8 cellular contexts compared by ENCODE assay signal in genomic region chr17:73998246-73999220, GRCh38.
DNase-seq lines count a peak whose midpoint lies in the region; ATAC-seq, FAIRE-seq and TF ChIP-seq lines count a peak whose summit lies in the region.

No MANE protein-coding gene starts in this region.

- no peaks in the 10 kb centered on the region for H3K27me3 ChIP-seq in ascending aorta
- H3K27me3 ChIP-seq in keratinocyte (ENCODE audit: control insufficient read depth, extremely low read depth, insufficient read depth, low read length): no peaks in the 10 kb centered on the region

- H3K4me2 ChIP-seq in keratinocyte (ENCODE audit: control insufficient read depth, extremely low read depth, insufficient read depth, low read depth, low read length): no peak overlapping the region

- H3K4me3 ChIP-seq in ascending aorta (peak overlapping the region in 1 of 2 donors; percentile 5), keratinocyte (ENCODE audit: control insufficient read depth in 2 of 3, extremely low read depth in 1 of 3, insufficient read depth in 2 of 3, low read depth in 1 of 3, low read length in 3 of 3) (no peak overlapping the region)

- DNase-seq in NCI-H524 (lab: John Stamatoyannopoulos, UW) (peak; percentile 43 to 73), NCI-H524 treated with DMSO at 0.1 percent for 48 hours (lab: John Stamatoyannopoulos, UW) (no peak), HuH-7.5 (ENCODE audit: low spot score) (peak; percentile 73), T-cell (peak in 33 of 34 experiments; percentile 11 to 77 (median 55)), ascending aorta (ENCODE audit: low spot score in 2 of 2) (no peak), keratinocyte (ENCODE audit: low read depth, low spot score) (no peak), NCI-H446 treated with DMSO at 0.1 percent for 48 hours (lab: John Stamatoyannopoulos, UW) (no peak)
- DNase-seq in stimulated activated CD4-positive, alpha-beta T cell treated with anti-CD3 and anti-CD28 coated beads, TNF-alpha, amount 100 ng/mL, for 24 hours (ENCODE audit: low read depth in 3 of 3): peak; percentile 13 to 61 (median 28)

- intact Hi-C loops in ascending aorta (cut with DNase I): no loop called here

- dilution Hi-C loops in keratinocyte (cut with MboI; ENCODE audit: extremely low pct_ligation_motif_present, low sequenced_read_pairs): no loop called here

- H3K9me3 ChIP-seq in ascending aorta (no peaks in the 10 kb centered on the region), keratinocyte (ENCODE audit: control insufficient read depth, low read depth, low read length) (no peaks in the 10 kb centered on the region)

- no peaks in the 10 kb centered on the region for H3K36me3 ChIP-seq in ascending aorta
- no peaks in the 10 kb centered on the region for H3K36me3 ChIP-seq in keratinocyte (ENCODE audit: control insufficient read depth in 2 of 2, extremely low read depth in 1 of 2, insufficient read depth in 2 of 2, low read length in 2 of 2)

- no peaks in the 10 kb centered on the region for H3K79me2 ChIP-seq in keratinocyte (ENCODE audit: control insufficient read depth, insufficient read depth, low read length)

- CTCF ChIA-PET in T-cell (lab: Charles Lee): interaction anchor here (0.6 to 1.4 kb wide), 2 partner anchors 13 to 567 kb away, joined by 3 to 6 read pairs; no protein-coding TSS in a partner anchor

- no peaks in the 10 kb centered on the region for H3K9me3 Mint-ChIP-seq in T-cell

- no peaks in the 10 kb centered on the region for H3K36me3 Mint-ChIP-seq in T-cell

- TF ChIP-seq CTCF in ascending aorta (IDR thresholded peaks at IDR 0.05): peak in 2 of 3 experiments; percentile 17 to 54
- TF ChIP-seq CTCF in keratinocyte (optimal IDR thresholded peaks at IDR 0.05 in 1 of 3, IDR thresholded peaks at IDR 0.05 in 1 of 3, conservative IDR thresholded peaks at IDR 0.05 in 1 of 3; ENCODE audit: extremely low read depth in 1 of 3, insufficient read depth in 2 of 3, low read length in 3 of 3): peak; percentile 73 to 96 (median 93)

- H3K4me1 Mint-ChIP-seq in T-cell: peaks cover 0 to 2% (median 0%) of the 10 kb centered on the region in 3 donors

- ATAC-seq in T-cell (replicated peaks in 1 of 4): peak; percentile 78 to 96 (median 86)

- no peak overlapping the region for H3K9ac ChIP-seq in keratinocyte (ENCODE audit: control insufficient read depth, extremely low read depth, insufficient read depth, low read length)

- H3K27ac ChIP-seq in ascending aorta (no peak overlapping the region), keratinocyte (ENCODE audit: control insufficient read depth, insufficient read depth, low read length) (no peak overlapping the region)

- no peaks in the 10 kb centered on the region for H3K9me1 ChIP-seq in keratinocyte (ENCODE audit: control insufficient read depth, extremely low read depth, insufficient read depth, low read length)

- H4K20me1 ChIP-seq in keratinocyte (ENCODE audit: control insufficient read depth, extremely low read depth, insufficient read depth, low read length): no peaks in the 10 kb centered on the region

- no peaks in the 10 kb centered on the region for H3K4me1 ChIP-seq in ascending aorta
- H3K4me1 ChIP-seq in keratinocyte (ENCODE audit: control insufficient read depth, extremely low read depth, insufficient read depth, low read length): no peaks in the 10 kb centered on the region

- no peak overlapping the region for H3K4me3 Mint-ChIP-seq in T-cell

- POLR2A ChIA-PET in T-cell (lab: Charles Lee): no interaction called here

- no peak overlapping the region for H3K27ac Mint-ChIP-seq in T-cell

- H2AFZ ChIP-seq in keratinocyte (ENCODE audit: control insufficient read depth, low read length): no peak overlapping the region

- H3K27me3 Mint-ChIP-seq in T-cell: peaks cover 12 to 13% of the 10 kb centered on the region in 2 donors

- no peak for FAIRE-seq in keratinocyte (lab: Jason Lieb, UNC)

Comparison
In these comparisons a context has a peak if more than half of its experiments do, and no peak if none do; other contexts are left out.
1. DNase-seq: peak in NCI-H524 (2 of 2), HuH-7.5 (single experiment), T-cell (33 of 34) and stimulated activated CD4-positive, alpha-beta T cell treated with anti-CD3 and anti-CD28 coated beads, TNF-alpha, amount 100 ng/mL, for 24 hours (3 of 3); none in NCI-H524 treated with DMSO at 0.1 percent for 48 hours (single experiment), ascending aorta (0 of 2), keratinocyte (single experiment) and NCI-H446 treated with DMSO at 0.1 percent for 48 hours (single experiment).